Comparison of ENCODE assay signal across 16 cellular contexts in the genomic region with DNA sequence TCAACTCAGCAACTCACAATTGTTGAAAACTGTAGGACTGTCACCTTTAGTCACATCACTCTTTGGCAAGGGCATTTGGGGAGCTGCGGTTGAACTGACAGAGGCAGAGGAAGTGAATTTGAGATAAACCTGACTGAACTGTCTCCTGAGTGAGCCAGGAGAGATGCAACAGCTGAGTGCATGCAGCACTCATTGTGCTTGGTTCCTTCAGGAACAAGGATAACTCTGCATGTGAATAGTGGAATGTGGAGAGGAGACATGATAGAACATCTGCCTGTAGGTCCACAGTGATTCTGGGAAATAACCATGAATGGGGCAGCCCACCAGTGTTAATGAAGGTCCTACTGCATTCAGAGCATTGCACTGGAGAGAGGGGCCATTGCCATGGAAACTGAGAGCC.
DNase-seq lines count a peak whose midpoint lies in the region; FAIRE-seq and TF ChIP-seq lines count a peak whose summit lies in the region.
"Had no signal": no experiment of that assay in that cellular context is flagged by ENCODE, and none has a peak within 500 bp of the region (broad histone marks: within the 10 kb centered on the region; RNA-seq: fewer than 3 reads in every experiment).

No MANE protein-coding gene starts in this region.

- no peak overlapping the region for H3K23ac ChIP-seq in H1 (ENCODE audit: insufficient read length)

- no peaks in the 10 kb centered on the region for H4K20me1 ChIP-seq in H1 (replicated peaks in 1 of 2; ENCODE audit: control insufficient read depth in 1 of 2, insufficient read depth in 2 of 2, low read length in 2 of 2)

- no peak overlapping the region for H4K91ac ChIP-seq in H1 (replicated peaks; ENCODE audit: insufficient read length, low read length)

- H3K56ac ChIP-seq in H1 (replicated peaks; ENCODE audit: insufficient read length, low read depth, low read length) = no peak overlapping the region

- peaks cover 2 to 22% (median 16%) of the 10 kb centered on the region in 4 experiments; a peak in 6 of 7 replicates for H3K4me1 ChIP-seq in H1 (replicated peaks in 1 of 4; ENCODE audit: control insufficient read depth in 3 of 4, insufficient read depth in 4 of 4, low read length in 3 of 4)

- H3K23me2 ChIP-seq in H1 (ENCODE audit: low read depth, low read length) = no peaks in the 10 kb centered on the region

- no peak overlapping the region for H2BK120ac ChIP-seq in H1 (replicated peaks; ENCODE audit: low read depth, low read length)

- H3K36me3 ChIP-seq in H1 (ENCODE audit: control insufficient read depth in 2 of 4, insufficient read depth in 4 of 4, low read length in 3 of 4) = no peaks in the 10 kb centered on the region

- no peak overlapping the region for H2AFZ ChIP-seq in H1 (ENCODE audit: low read length)

- H3K18ac ChIP-seq in H1 (ENCODE audit: extremely low read depth, low read length) = no peak overlapping the region

- H3K14ac ChIP-seq in H1 (ENCODE audit: insufficient read length) = no peak overlapping the region

- H3K9ac ChIP-seq in H1 (replicated peaks in 1 of 4; ENCODE audit: extremely low read depth in 1 of 4, low read depth in 3 of 4, low read length in 3 of 4) = no peak overlapping the region

- peak; percentile 28 for FAIRE-seq in H1 (lab: Jason Lieb, UNC)
- no peak for FAIRE-seq in HTR-8/SVneo (lab: Jason Lieb, UNC)
- FAIRE-seq: GM12892 had no signal

- CTCF ChIA-PET in H1 (lab: Charles Lee; ENCODE audit: partially characterized antibody) = interaction anchor here (0.9 to 1.1 kb wide), 2 partner anchors 29 to 64 kb away, joined by 3 read pairs; no protein-coding TSS in a partner anchor

- H3K79me1 ChIP-seq in H1 (ENCODE audit: low read depth, low read length) = no peaks in the 10 kb centered on the region; the same call in 1 of the 2 replicates

- no peak overlapping the region for H4K8ac ChIP-seq in H1 (ENCODE audit: extremely low read depth, insufficient read depth, low read length)

- H2BK15ac ChIP-seq in H1 (ENCODE audit: low read length) = no peak overlapping the region

- no peaks in the 10 kb centered on the region for H3K9me3 ChIP-seq in H1 (ENCODE audit: insufficient read depth in 2 of 2, low read depth in 1 of 2, low read length in 1 of 2)

- H3K27ac ChIP-seq in H1 (ENCODE audit: low read depth, low read length) = 0 out of 2 replicates have a peak overlapping the region, but pooled peaks have one; percentile 10
- H3K27ac ChIP-seq: 22Rv1, HL-60 had no signal

- 31% methylated on average over 1 of the region's 1 CpG; no CpG with 5 or more reads in 1 of the 2 experiments for WGBS in H1 (ENCODE audit: extremely low coverage in 1 of 2, insufficient coverage in 1 of 2, insufficient read length in 1 of 2, insufficient replicate concordance in 2 of 2, low coverage in 1 of 2, low lambda C conversion rate in 2 of 2, missing lambda C conversion rate in 1 of 2), 2 experiments

- peak; percentile 3 for DNase-seq in NK-92 treated with Interleukin-12 subunit alpha and Interleukin-12 subunit beta, amount 100 ng/mL, for 24 hours (lab: John Stamatoyannopoulos, UW)
- DNase-seq in NK-92 (lab: John Stamatoyannopoulos, UW; ENCODE audit: unreplicated experiment) (no peak), OCI-M1 (lab: John Stamatoyannopoulos, UW) (peak; percentile 50), H1 (ENCODE audit: low read depth in 1 of 2, low spot score in 2 of 2) (no peak), superior temporal gyrus (ENCODE audit: extremely low spot score) (no peak), ecto neural progenitor cell (ENCODE audit: low spot score) (no peak), HTR-8/SVneo (ENCODE audit: insufficient read length, low spot score) (no peak), SHP77 treated with DMSO at 0.1 percent for 48 hours (lab: John Stamatoyannopoulos, UW) (no peak)
- DNase-seq: CD8-positive, alpha-beta T cell; COR-L47; DND-41; GDM1; GOT3 had no signal

- POLR2A ChIA-PET in H1 (lab: Charles Lee; ENCODE audit: partially characterized antibody) = no interaction called here

- H3K4me3 ChIP-seq in H1 (ENCODE audit: extremely low read depth in 1 of 4, insufficient read depth in 2 of 4, low read depth in 3 of 4, low read length in 4 of 4) = no peak overlapping the region

- no peak overlapping the region; the same call in 1 of the 2 replicates for H2BK5ac ChIP-seq in H1 (ENCODE audit: low read depth, low read length)

- no peak for TF ChIP-seq POLR2A in H1 (IDR thresholded peaks at IDR 0.05; ENCODE audit: control extremely low read depth in 1 of 2, low read depth in 2 of 2, low read length in 2 of 2)

- no peak overlapping the region for H3K4me2 ChIP-seq in H1 (ENCODE audit: insufficient read depth in 1 of 2, low read depth in 2 of 2, low read length in 2 of 2)

- no peak for TF ChIP-seq EP300 in H1 (IDR thresholded peaks at IDR 0.05; ENCODE audit: borderline replicate concordance in 1 of 2, low read depth in 2 of 2, low read length in 2 of 2)

- no peaks in the 10 kb centered on the region for H3K79me2 ChIP-seq in H1 (ENCODE audit: control insufficient read depth in 1 of 2, insufficient read depth in 2 of 2, low read length in 2 of 2)

- H2BK12ac ChIP-seq in H1 (ENCODE audit: low read depth, low read length) = no peak overlapping the region

- TF ChIP-seq RAD21 in H1 (IDR thresholded peaks at IDR 0.05 in 1 of 2, conservative IDR thresholded peaks at IDR 0.05 in 1 of 2; ENCODE audit: low read depth in 2 of 2, low read length in 2 of 2) = no peak

- no peak overlapping the region for H2BK20ac ChIP-seq in H1 (ENCODE audit: low read length)

- no peak for TF ChIP-seq CTCF in H1 (IDR thresholded peaks at IDR 0.05; ENCODE audit: control extremely low read depth in 1 of 3, insufficient read depth in 1 of 3, low read depth in 1 of 3, low read length in 3 of 3)

- no peaks in the 10 kb centered on the region for H3K27me3 ChIP-seq in H1 (replicated peaks in 1 of 4; ENCODE audit: control insufficient read depth in 3 of 4, extremely low read depth in 1 of 4, insufficient read depth in 3 of 4, low read length in 3 of 4)

- H3K4ac ChIP-seq in H1 (replicated peaks; ENCODE audit: insufficient read length, low read depth, low read length) = no peak overlapping the region

- H4K5ac ChIP-seq in H1 (ENCODE audit: insufficient read length, low read depth, low read length) = no peak overlapping the region

- no peak overlapping the region; the same call in 1 of the 2 replicates for H2AK5ac ChIP-seq in H1 (ENCODE audit: low read depth, low read length)

TF ChIP-seq in H1, 55 proteins besides CTCF, POLR2A, EP300 and RAD21 (continues in another document):
- TF ChIP-seq EGR1 (IDR thresholded peaks at IDR 0.05; ENCODE audit: borderline replicate concordance, low read depth, low read length) (no peak), NANOG (IDR thresholded peaks at IDR 0.05; ENCODE audit: insufficient read depth, low read depth, low read length, poor library complexity, severe bottlenecking) (no peak)

Comparison
In these comparisons a context has a peak if more than half of its experiments do, and no peak if none do; other contexts are left out.
1. DNase-seq: peak in NK-92 treated with Interleukin-12 subunit alpha and Interleukin-12 subunit beta, amount 100 ng/mL, for 24 hours (single experiment) and OCI-M1 (single experiment); none in NK-92 (single experiment), H1 (0 of 2), superior temporal gyrus (single experiment), ecto neural progenitor cell (single experiment), HTR-8/SVneo (single experiment) and SHP77 treated with DMSO at 0.1 percent for 48 hours (single experiment).